ENCODE assay signal across 27 cellular contexts in genomic region chr1:8388732-8389562, GRCh38.
A peak's percentile ranks its signal among the peaks of the same experiment; 100 is the strongest.
DNase-seq lines count a peak whose midpoint lies in the region; ATAC-seq and TF ChIP-seq lines count a peak whose summit lies in the region.
"Had no signal": no experiment of that assay in that cellular context is flagged by ENCODE, and none has a peak within 500 bp of the region (broad histone marks: within the 10 kb centered on the region; RNA-seq: fewer than 3 reads in every experiment).

No MANE protein-coding gene starts in this region.

- 85% methylated on average over 12 of the region's 12 CpGs for WGBS in right cardiac atrium
- WGBS in mesenchymal stem cell, result 99% methylated on average over 12 of the region's 12 CpGs
- WGBS in GM23248 (ENCODE audit: low coverage in 1 of 2, low lambda C conversion rate in 2 of 2, missing lambda C conversion rate in 2 of 2), 2 experiments, result 97 to 99% methylated on average over 12 of the region's 12 CpGs

- DNase-seq in cardiac muscle cell (ENCODE audit: low read depth in 1 of 2, low spot score in 1 of 2), result no peak
- no peak for DNase-seq in right cardiac atrium
- DNase-seq in T-helper 17 cell, result no peak
- no peak for DNase-seq in mesenchymal stem cell
- DNase-seq in activated CD8-positive, alpha-beta T cell treated with anti-CD3 and anti-CD28 coated beads, Interleukin-2, amount 10 ng/mL, durations not matched to agents 7 days and 5 days, result no peak
- DNase-seq in upper lobe of right lung, result no peak
- no peak for DNase-seq in GM23248
- DNase-seq: ACHN; activated CD4-positive, alpha-beta T cell treated with anti-CD3 and anti-CD28 coated beads for 1 hour; activated T-cell treated with anti-CD3 and anti-CD28 coated beads, Interleukin-2, amount 50 U/mL, for 1 hour; BE2C; H7; hypothalamus; immature natural killer cell; KBM-7; mesendoderm; MG63; NCI-H1417 treated with DMSO at 0.1 percent for 48 hours; NCI-H2081; NCI-H226; NCI-H748 treated with DMSO at 0.1 percent for 48 hours; occipital lobe; RPMI8226; stomach; thyroid gland had no signal

- H3K18ac ChIP-seq in mesenchymal stem cell (ENCODE audit: low read depth in 1 of 2, low read length in 2 of 2), result peak overlapping the region in 1 of 2 experiments; percentile 22

- CTCF ChIA-PET in activated CD8-positive, alpha-beta T cell treated with anti-CD3 and anti-CD28 coated beads, Interleukin-2, amount 10 ng/mL, durations not matched to agents 7 days and 5 days (lab: Charles Lee), result no interaction called here

- no peak overlapping the region for H3K4ac ChIP-seq in mesenchymal stem cell (ENCODE audit: low read depth in 1 of 2, low read length in 2 of 2)

- H3K9me2 ChIP-seq in GM23248 (ENCODE audit: insufficient read depth), result no peaks in the 10 kb centered on the region

- H3K23ac ChIP-seq in mesenchymal stem cell (ENCODE audit: low read length in 2 of 2), result no peak overlapping the region

- no peak overlapping the region for H2BK120ac ChIP-seq in mesenchymal stem cell (ENCODE audit: low read depth, low read length)

- no peak overlapping the region for H2BK15ac ChIP-seq in mesenchymal stem cell (ENCODE audit: low read depth, poor library complexity, severe bottlenecking)

- H2AK5ac ChIP-seq in mesenchymal stem cell (ENCODE audit: low read length, severe bottlenecking), result no peak overlapping the region

- H3K27me3 Mint-ChIP-seq in T-helper 17 cell, result no peaks in the 10 kb centered on the region
- H3K27me3 Mint-ChIP-seq in activated CD8-positive, alpha-beta T cell treated with anti-CD3 and anti-CD28 coated beads, Interleukin-2, amount 10 ng/mL, durations not matched to agents 7 days and 5 days (ENCODE audit: low read depth), result no peaks in the 10 kb centered on the region

- H3K9me3 Mint-ChIP-seq in activated CD8-positive, alpha-beta T cell treated with anti-CD3 and anti-CD28 coated beads, Interleukin-2, amount 10 ng/mL, durations not matched to agents 7 days and 5 days (ENCODE audit: insufficient read depth), result no peaks in the 10 kb centered on the region
- H3K9me3 Mint-ChIP-seq: immature natural killer cell had no signal

- peaks cover 67% of the 10 kb centered on the region for H3K4me1 Mint-ChIP-seq in T-helper 17 cell
- peaks cover 39% of the 10 kb centered on the region for H3K4me1 Mint-ChIP-seq in activated CD8-positive, alpha-beta T cell treated with anti-CD3 and anti-CD28 coated beads, Interleukin-2, amount 10 ng/mL, durations not matched to agents 7 days and 5 days (ENCODE audit: low read depth)

- in situ Hi-C loops in GM23248 (cut with MboI), result no loop called here

- TF ChIP-seq CTCF in cardiac muscle cell (IDR thresholded peaks at IDR 0.05; ENCODE audit: low read depth, low read length) (no peak), upper lobe of right lung (IDR thresholded peaks at IDR 0.05) (no peak)

- H3K27me3 ChIP-seq in cardiac muscle cell (no peaks in the 10 kb centered on the region), right cardiac atrium (ENCODE audit: control insufficient read depth, insufficient read depth) (no peaks in the 10 kb centered on the region), mesenchymal stem cell (ENCODE audit: control insufficient read depth in 1 of 2, insufficient read depth in 1 of 2, low read length in 2 of 2) (no peaks in the 10 kb centered on the region), upper lobe of right lung (no peaks in the 10 kb centered on the region), GM23248 (replicated peaks; ENCODE audit: insufficient read depth) (no peaks in the 10 kb centered on the region)
- H3K27me3 ChIP-seq: ascending aorta, BE2C, MG63, SJSA1, stomach, thyroid gland had no signal

- H3K4me1 ChIP-seq in cardiac muscle cell (ENCODE audit: low read depth), result peaks cover 30% of the 10 kb centered on the region
- H3K4me1 ChIP-seq in right cardiac atrium (ENCODE audit: control insufficient read depth, insufficient read depth, low read length), result peaks cover 21% of the 10 kb centered on the region
- H3K4me1 ChIP-seq in mesenchymal stem cell (ENCODE audit: control insufficient read depth, insufficient read depth, low read depth, low read length), result peaks cover 13% of the 10 kb centered on the region
- peaks cover 19% of the 10 kb centered on the region for H3K4me1 ChIP-seq in upper lobe of right lung
- H3K4me1 ChIP-seq in GM23248 (ENCODE audit: insufficient read depth), result peaks cover 14% of the 10 kb centered on the region
- H3K4me1 ChIP-seq: BE2C had no signal

- H3K4me3 Mint-ChIP-seq in T-helper 17 cell, result peak overlapping the region; percentile 72
- H3K4me3 Mint-ChIP-seq in activated CD8-positive, alpha-beta T cell treated with anti-CD3 and anti-CD28 coated beads, Interleukin-2, amount 10 ng/mL, durations not matched to agents 7 days and 5 days, result no peak overlapping the region
- H3K4me3 Mint-ChIP-seq: immature natural killer cell had no signal

- H3K9me3 ChIP-seq in cardiac muscle cell (ENCODE audit: low read depth), result no peaks in the 10 kb centered on the region
- no peaks in the 10 kb centered on the region for H3K9me3 ChIP-seq in right cardiac atrium (ENCODE audit: control insufficient read depth, low read length)
- no peaks in the 10 kb centered on the region for H3K9me3 ChIP-seq in T-helper 17 cell (ENCODE audit: control insufficient read depth, low read length, poor library complexity, severe bottlenecking)
- H3K9me3 ChIP-seq in mesenchymal stem cell (ENCODE audit: control insufficient read depth, low read length), result no peaks in the 10 kb centered on the region
- no peaks in the 10 kb centered on the region for H3K9me3 ChIP-seq in upper lobe of right lung
- H3K9me3 ChIP-seq in GM23248 (ENCODE audit: low read depth), result no peaks in the 10 kb centered on the region
- H3K9me3 ChIP-seq: ascending aorta, BE2C, MG63, SJSA1, stomach, thyroid gland had no signal

- intact Hi-C loops in right cardiac atrium (cut with DNase I), result no loop called here
- intact Hi-C loops in upper lobe of right lung (cut with DNase I), result no loop called here

- H2BK5ac ChIP-seq in mesenchymal stem cell (ENCODE audit: low read depth, low read length, poor library complexity, severe bottlenecking), result no peak overlapping the region

- no peaks in the 10 kb centered on the region for H3K36me3 ChIP-seq in cardiac muscle cell
- peaks cover 10 to 52% of the 10 kb centered on the region in 2 experiments for H3K36me3 ChIP-seq in mesenchymal stem cell (ENCODE audit: control insufficient read depth in 1 of 2, insufficient read depth in 2 of 2, low read depth in 1 of 2, low read length in 2 of 2)
- H3K36me3 ChIP-seq in upper lobe of right lung, result peaks cover 14% of the 10 kb centered on the region
- H3K36me3 ChIP-seq in GM23248 (ENCODE audit: low read depth), result no peaks in the 10 kb centered on the region; the same call in 1 of the 2 replicates
- H3K36me3 ChIP-seq: BE2C, thyroid gland had no signal

- peaks cover 5% of the 10 kb centered on the region for H3K36me3 Mint-ChIP-seq in T-helper 17 cell (ENCODE audit: low read depth)
- H3K36me3 Mint-ChIP-seq in activated CD8-positive, alpha-beta T cell treated with anti-CD3 and anti-CD28 coated beads, Interleukin-2, amount 10 ng/mL, durations not matched to agents 7 days and 5 days (ENCODE audit: low read depth), result peaks cover 30% of the 10 kb centered on the region

- peak overlapping the region; percentile 96 for H3K27ac Mint-ChIP-seq in T-helper 17 cell
- H3K27ac Mint-ChIP-seq in activated CD8-positive, alpha-beta T cell treated with anti-CD3 and anti-CD28 coated beads, Interleukin-2, amount 10 ng/mL, durations not matched to agents 7 days and 5 days, result no peak overlapping the region

- no peak overlapping the region for H2AFZ ChIP-seq in mesenchymal stem cell (ENCODE audit: low read depth, low read length)
- H2AFZ ChIP-seq in GM23248, result no peak overlapping the region

- H4K20me1 ChIP-seq in GM23248 (ENCODE audit: insufficient read depth), result no peaks in the 10 kb centered on the region

- ATAC-seq in right cardiac atrium (no peak), T-helper 17 cell (no peak), upper lobe of right lung (no peak)
- ATAC-seq in activated CD8-positive, alpha-beta T cell treated with anti-CD3 and anti-CD28 coated beads, Interleukin-2, amount 10 ng/mL, durations not matched to agents 7 days and 5 days, result no peak

- peak overlapping the region; percentile 50 for H3K27ac ChIP-seq in cardiac muscle cell
- no peak overlapping the region for H3K27ac ChIP-seq in right cardiac atrium (ENCODE audit: low read length)
- H3K27ac ChIP-seq in mesenchymal stem cell (ENCODE audit: low read length, poor library complexity, severe bottlenecking), result no peak overlapping the region
- H3K27ac ChIP-seq in upper lobe of right lung, result no peak overlapping the region
- H3K27ac ChIP-seq in GM23248, result no peak overlapping the region
- H3K27ac ChIP-seq: ascending aorta, SJSA1, stomach had no signal

- peaks cover 96% of the 10 kb centered on the region for H3K79me2 ChIP-seq in GM23248 (ENCODE audit: insufficient read depth)

- no peak overlapping the region for H3K4me2 ChIP-seq in mesenchymal stem cell (ENCODE audit: low read length, poor library complexity, severe bottlenecking)
- H3K4me2 ChIP-seq in GM23248 (ENCODE audit: unreplicated experiment), result no peak overlapping the region

- POLR2A ChIA-PET in activated CD8-positive, alpha-beta T cell treated with anti-CD3 and anti-CD28 coated beads, Interleukin-2, amount 10 ng/mL, durations not matched to agents 7 days and 5 days (lab: Charles Lee), result no interaction called here

- H4K8ac ChIP-seq in mesenchymal stem cell (ENCODE audit: low read length), result peak overlapping the region; percentile 51

- H3K4me3 ChIP-seq in cardiac muscle cell (no peak overlapping the region), right cardiac atrium (ENCODE audit: low read length) (no peak overlapping the region), mesenchymal stem cell (ENCODE audit: insufficient read depth in 1 of 2, low read depth in 1 of 2, low read length in 2 of 2) (peak overlapping the region in 1 of 2 experiments; percentile 28), upper lobe of right lung (no peak overlapping the region), GM23248 (no peak overlapping the region)
- H3K4me3 ChIP-seq: ascending aorta, MG63, SJSA1, stomach, thyroid gland had no signal

- H2BK12ac ChIP-seq in mesenchymal stem cell (ENCODE audit: low read length in 2 of 2), result no peak overlapping the region

- H3K14ac ChIP-seq in mesenchymal stem cell (ENCODE audit: low read length in 2 of 2), result no peak overlapping the region

- H3K9ac ChIP-seq in mesenchymal stem cell (ENCODE audit: low read length) (no peak overlapping the region), GM23248 (no peak overlapping the region)

- no peak overlapping the region for H4K91ac ChIP-seq in mesenchymal stem cell (ENCODE audit: low read length)

- peaks cover 34% of the 10 kb centered on the region for H3K79me1 ChIP-seq in mesenchymal stem cell (replicated peaks; ENCODE audit: low read length, poor library complexity, severe bottlenecking)

- peaks cover 23% of the 10 kb centered on the region for H3F3A ChIP-seq in GM23248 (ENCODE audit: insufficient read depth)
